9 cellular contexts compared by ENCODE assay signal in the genomic region with DNA sequence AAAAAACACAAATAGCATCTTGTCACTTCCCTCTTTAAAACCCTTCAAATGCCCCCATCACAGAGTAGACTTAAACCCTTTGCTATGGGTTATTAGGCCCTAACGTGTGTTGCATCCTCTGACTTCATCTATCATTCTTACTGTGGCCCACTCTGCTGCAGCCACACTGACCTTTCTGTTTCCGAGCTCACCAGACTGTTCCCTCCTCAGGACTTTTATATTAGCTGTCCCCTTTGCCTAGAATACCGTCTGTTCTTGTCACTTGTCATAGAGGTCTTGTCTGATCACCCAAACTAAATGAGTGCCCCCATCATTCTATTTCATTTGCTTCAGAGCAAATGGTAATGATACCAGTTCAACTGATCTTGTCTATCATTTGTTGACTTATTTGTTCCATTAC. TPM values are rescaled to one million over a fixed set of nuclear protein-coding genes. Genes with fewer than 3 reads are reported as not detected.
DNase-seq lines count a peak whose midpoint lies in the region; ATAC-seq, FAIRE-seq and TF ChIP-seq lines count a peak whose summit lies in the region.
"Had no signal": no experiment of that assay in that cellular context is flagged by ENCODE, and none has a peak within 500 bp of the region (broad histone marks: within the 10 kb centered on the region; RNA-seq: fewer than 3 reads in every experiment).

No MANE protein-coding gene starts in this region.

- H3K4me3 Mint-ChIP-seq in activated naive CD8-positive, alpha-beta T cell treated with anti-CD3 and anti-CD28 coated beads for 36 hours = peak overlapping the region; percentile 98

- FAIRE-seq in kidney (lab: Jason Lieb, UNC) (no peak), urothelium cell line (lab: Jason Lieb, UNC) (no peak)

- DNase-seq in NCI-H2227 treated with DMSO at 0.1 percent for 48 hours (lab: John Stamatoyannopoulos, UW) (peak; percentile 14), NCI-H2227 (lab: John Stamatoyannopoulos, UW; ENCODE audit: unreplicated experiment) (no peak), kidney (no peak), substantia nigra (lab: John Stamatoyannopoulos, UW) (no peak), urothelium cell line (ENCODE audit: low spot score) (no peak), GM03348 (ENCODE audit: low spot score) (no peak)
- no peak for DNase-seq in activated naive CD8-positive, alpha-beta T cell treated with anti-CD3 and anti-CD28 coated beads for 36 hours
- DNase-seq: NCI-H2029 treated with DMSO at 0.1 percent for 48 hours had no signal

- peaks cover 20 to 21% of the 10 kb centered on the region in 2 donors for H3K4me1 ChIP-seq in kidney (ENCODE audit: control insufficient read depth in 1 of 2, insufficient read depth in 1 of 2, low read depth in 1 of 2, low read length in 2 of 2)

- H3K36me3 Mint-ChIP-seq in activated naive CD8-positive, alpha-beta T cell treated with anti-CD3 and anti-CD28 coated beads for 36 hours = peaks cover 20% of the 10 kb centered on the region

- no peaks in the 10 kb centered on the region for H3K9me3 Mint-ChIP-seq in activated naive CD8-positive, alpha-beta T cell treated with anti-CD3 and anti-CD28 coated beads for 36 hours

- peak overlapping the region; percentile 99 for H3K27ac Mint-ChIP-seq in activated naive CD8-positive, alpha-beta T cell treated with anti-CD3 and anti-CD28 coated beads for 36 hours

- H3K27ac ChIP-seq in kidney (ENCODE audit: low read depth in 2 of 2, low read length in 2 of 2) (peak overlapping the region; percentile 94 to 97), substantia nigra (ENCODE audit: low read depth, low read length, poor library complexity, severe bottlenecking) (peak overlapping the region; percentile 99)

- no peaks in the 10 kb centered on the region for H3K27me3 Mint-ChIP-seq in activated naive CD8-positive, alpha-beta T cell treated with anti-CD3 and anti-CD28 coated beads for 36 hours

- peaks cover 33% of the 10 kb centered on the region for H3K4me1 Mint-ChIP-seq in activated naive CD8-positive, alpha-beta T cell treated with anti-CD3 and anti-CD28 coated beads for 36 hours

- no peaks in the 10 kb centered on the region for H3K36me3 ChIP-seq in kidney (ENCODE audit: control insufficient read depth in 1 of 2, insufficient read depth in 2 of 2, low read length in 2 of 2)

- no peak for TF ChIP-seq CTCF in kidney (IDR thresholded peaks at IDR 0.05; ENCODE audit: borderline replicate concordance, extremely low read depth, insufficient read depth)

- H3K4me3 ChIP-seq in kidney (ENCODE audit: low read length in 2 of 2) = peak overlapping the region; percentile 95 to 97

- peak overlapping the region; percentile 68 to 97 for H3K9ac ChIP-seq in kidney (ENCODE audit: low read length in 2 of 2)

- intact Hi-C loops in kidney (cut with DNase I) = no loop called here

- ATAC-seq in HG02885 (IDR thresholded peaks at IDR 0.05; ENCODE audit: poor library complexity, unreplicated experiment) = no peak

- no peaks in the 10 kb centered on the region for H3K9me3 ChIP-seq in kidney (ENCODE audit: control insufficient read depth in 1 of 2, low read length in 2 of 2)

RNA-seq across cellular contexts. Expression of a gene that starts 0.9 kb away (rescaled TPM):
- 10 to 100 TPM; 37.0 to 44.1 TPM for total RNA-seq in activated naive CD8-positive, alpha-beta T cell treated with anti-CD3 and anti-CD28 coated beads for 36 hours
- 47.6 TPM for total RNA-seq in kidney
- 9.8 TPM for polyA plus RNA-seq in kidney (ENCODE audit: insufficient read depth, low read depth, low replicate concordance)

RNA-seq across cellular contexts. Expression of a gene that starts 47.1 kb away (rescaled TPM):
- 10 to 100 TPM; 67.7 to 72.0 TPM for total RNA-seq in activated naive CD8-positive, alpha-beta T cell treated with anti-CD3 and anti-CD28 coated beads for 36 hours
- 36.6 TPM for total RNA-seq in kidney
- 30.8 TPM for polyA plus RNA-seq in kidney (ENCODE audit: insufficient read depth, low read depth, low replicate concordance)
